In genomic region chr4:142243250-142243649, GRCh38 we compare ENCODE assay signal across 19 cellular contexts.
"Had no signal": no experiment of that assay in that cellular context is flagged by ENCODE, and none has a peak within 500 bp of the region (broad histone marks: within the 10 kb centered on the region; RNA-seq: fewer than 3 reads in every experiment).

No MANE protein-coding gene starts in this region.

- DNase-seq: activated CD4-positive, alpha-beta memory T cell treated with anti-CD3 and anti-CD28 coated beads for 36 hours; activated CD4-positive, alpha-beta T cell treated with anti-CD3 and anti-CD28 coated beads for 48 hours; activated CD4-positive, CD25-positive, alpha-beta regulatory T cell; activated naive CD8-positive, alpha-beta T cell treated with anti-CD3 and anti-CD28 coated beads for 36 hours; amniotic stem cell; colonic mucosa; esophagus squamous epithelium; foreskin melanocyte; lower lobe of right lung; mesendoderm; mucosa of descending colon; nucleus accumbens; right cardiac atrium; stimulated activated CD4-positive, alpha-beta T cell treated with anti-CD3 and anti-CD28 coated beads, Interleukin-4, amount 100 ng/mL, for 24 hours; stimulated activated naive CD8-positive, alpha-beta T cell treated with anti-CD3 and anti-CD28 coated beads, Interleukin-15, Interleukin-2, amounts not matched to agents 100 U/mL and 50 U/mL, for 24 hours; T-helper 17 cell had no signal

- ATAC-seq: left lobe of liver; lower lobe of right lung; mucosa of descending colon; right cardiac atrium; stimulated activated naive CD8-positive, alpha-beta T cell treated with anti-CD3 and anti-CD28 coated beads, Interleukin-15, Interleukin-2, amounts not matched to agents 100 U/mL and 50 U/mL, for 24 hours; T-helper 17 cell had no signal

- H3K4me3 ChIP-seq: breast epithelium, colonic mucosa, esophagus squamous epithelium, lower lobe of right lung, mucosa of descending colon, tibial nerve had no signal

- H3K4me3 Mint-ChIP-seq: activated CD4-positive, alpha-beta memory T cell treated with anti-CD3 and anti-CD28 coated beads for 36 hours; activated naive CD8-positive, alpha-beta T cell treated with anti-CD3 and anti-CD28 coated beads for 36 hours; T-helper 17 cell had no signal

- H3K27me3 Mint-ChIP-seq: activated CD4-positive, alpha-beta memory T cell treated with anti-CD3 and anti-CD28 coated beads for 36 hours; activated naive CD8-positive, alpha-beta T cell treated with anti-CD3 and anti-CD28 coated beads for 36 hours; T-helper 17 cell had no signal

- H3K27ac Mint-ChIP-seq: activated CD4-positive, alpha-beta memory T cell treated with anti-CD3 and anti-CD28 coated beads for 36 hours; activated naive CD8-positive, alpha-beta T cell treated with anti-CD3 and anti-CD28 coated beads for 36 hours had no signal
